In the genomic region with DNA sequence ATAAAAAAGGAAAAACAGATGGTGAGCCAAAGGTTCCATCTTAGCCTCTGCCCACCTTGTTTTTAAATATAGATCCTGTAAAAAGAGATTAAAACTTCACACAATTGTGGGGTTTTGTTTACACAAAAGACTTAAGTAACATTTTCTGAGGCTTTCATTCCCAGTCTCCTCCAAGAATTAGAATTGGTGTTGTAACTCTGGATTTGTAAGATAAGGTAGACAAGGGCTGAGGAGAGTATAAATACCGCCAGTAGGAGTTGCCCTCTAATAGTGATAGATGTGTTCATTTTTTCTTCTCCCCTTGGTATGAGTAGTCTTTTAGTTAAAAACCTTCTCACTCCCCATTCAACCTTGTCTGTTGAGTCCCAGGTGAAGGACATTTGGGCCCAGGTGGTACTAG, we compare ENCODE assay signal across 1 cellular context.
TF ChIP-seq lines count a peak whose summit lies in the region.

No MANE protein-coding gene starts in this region.

TF ChIP-seq in HepG2, 621 proteins besides CTCF, POLR2A, EP300 and RAD21:
- no peak for TF ChIP-seq MBD4 (IDR thresholded peaks at IDR 0.05; ENCODE audit: borderline replicate concordance, low read length)
- no peak for TF ChIP-seq ZIK1 (CRISPR knock-in tag; IDR thresholded peaks at IDR 0.05; ENCODE audit: borderline replicate concordance, low read depth)
- TF ChIP-seq TBX3 (IDR thresholded peaks at IDR 0.05; ENCODE audit: borderline replicate concordance): no peak
- TF ChIP-seq ATF7-NPFF (CRISPR knock-in tag; IDR thresholded peaks at IDR 0.05; ENCODE audit: low read depth): no peak
- TF ChIP-seq, protein P1, sequence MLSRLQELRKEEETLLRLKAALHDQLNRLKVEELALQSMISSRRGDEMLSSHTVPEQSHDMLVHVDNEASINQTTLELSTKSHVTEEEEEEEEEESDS (CRISPR knock-in tag; IDR thresholded peaks at IDR 0.05; ENCODE audit: borderline replicate concordance): no peak
